Comparison of ENCODE assay signal across 10 cellular contexts in the genomic region with DNA sequence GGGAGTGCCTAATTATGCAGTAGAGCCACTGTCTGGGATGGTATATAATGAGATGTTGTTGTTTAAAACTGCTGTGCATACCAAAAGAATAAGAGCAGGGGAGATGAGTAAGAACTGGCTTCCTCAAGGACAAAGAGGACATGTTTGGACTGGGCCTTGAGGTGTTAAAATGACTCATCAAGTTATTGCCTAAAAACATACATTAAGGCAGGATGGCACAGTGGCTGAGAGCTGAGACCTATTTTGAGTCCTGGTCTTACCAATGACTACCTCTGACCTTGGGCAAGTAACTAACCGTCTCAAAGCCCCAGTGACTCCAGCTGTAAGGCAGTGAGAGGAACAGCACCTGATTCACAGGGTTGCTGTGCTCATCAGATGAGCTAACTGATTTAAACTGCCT.
DNase-seq lines count a peak whose midpoint lies in the region; ATAC-seq, FAIRE-seq and TF ChIP-seq lines count a peak whose summit lies in the region.
"Had no signal": no experiment of that assay in that cellular context is flagged by ENCODE, and none has a peak within 500 bp of the region (broad histone marks: within the 10 kb centered on the region; RNA-seq: fewer than 3 reads in every experiment).

No MANE protein-coding gene starts in this region.

- no peaks in the 10 kb centered on the region for H3K36me3 ChIP-seq in Karpas-422 (ENCODE audit: insufficient read depth, low read length)

- H3K9ac ChIP-seq in Karpas-422 (ENCODE audit: low read length), result no peak overlapping the region

- FAIRE-seq in GM12891 (lab: Jason Lieb, UNC), result peak; percentile 76

- H3K9me3 ChIP-seq in Karpas-422 (ENCODE audit: low read length), result no peaks in the 10 kb centered on the region

- no peaks in the 10 kb centered on the region for H3K9me3 Mint-ChIP-seq in activated naive CD8-positive, alpha-beta T cell treated with anti-CD3 and anti-CD28 coated beads, Interleukin-2, amount 50 U/mL, for 24 hours

- no peaks in the 10 kb centered on the region for H3K27me3 Mint-ChIP-seq in activated naive CD8-positive, alpha-beta T cell treated with anti-CD3 and anti-CD28 coated beads, Interleukin-2, amount 50 U/mL, for 24 hours

- no peaks in the 10 kb centered on the region for H3K36me3 Mint-ChIP-seq in activated naive CD8-positive, alpha-beta T cell treated with anti-CD3 and anti-CD28 coated beads, Interleukin-2, amount 50 U/mL, for 24 hours (ENCODE audit: low read depth)

- no peaks in the 10 kb centered on the region for H3K4me1 ChIP-seq in Karpas-422 (ENCODE audit: low read length)

- no peaks in the 10 kb centered on the region for H3K9me2 ChIP-seq in Karpas-422 (replicated peaks; ENCODE audit: insufficient read depth, low read length)

- ATAC-seq in GM19395 (IDR thresholded peaks at IDR 0.05; ENCODE audit: unreplicated experiment) (peak; percentile 95), HG02943 (IDR thresholded peaks at IDR 0.05; ENCODE audit: low read depth, unreplicated experiment) (peak; percentile 87)
- no peak for ATAC-seq in activated naive CD8-positive, alpha-beta T cell treated with anti-CD3 and anti-CD28 coated beads, Interleukin-2, amount 50 U/mL, for 24 hours

- H3K27me3 ChIP-seq in Karpas-422 (ENCODE audit: low read length), result no peaks in the 10 kb centered on the region

- no peaks in the 10 kb centered on the region for H4K20me1 ChIP-seq in Karpas-422 (ENCODE audit: insufficient read depth, low read depth, low read length)

- H3K4me3 Mint-ChIP-seq in activated naive CD8-positive, alpha-beta T cell treated with anti-CD3 and anti-CD28 coated beads, Interleukin-2, amount 50 U/mL, for 24 hours, result no peak overlapping the region

- DNase-seq in GM12891 (ENCODE audit: insufficient read length, low spot score) (no peak), RKO (ENCODE audit: low spot score) (peak; percentile 31), NCI-H146 (lab: John Stamatoyannopoulos, UW) (no peak), Karpas-422 (no peak)
- DNase-seq in activated naive CD8-positive, alpha-beta T cell treated with anti-CD3 and anti-CD28 coated beads, Interleukin-2, amount 50 U/mL, for 24 hours, result no peak
- DNase-seq in activated CD4-positive, alpha-beta T cell treated with anti-CD3 and anti-CD28 coated beads for 48 hours, result no peak
- DNase-seq: activated CD4-positive, alpha-beta T cell treated with anti-CD3 and anti-CD28 coated beads for 4 hours; central memory CD4-positive, alpha-beta T cell had no signal

- no peak overlapping the region for H3K27ac ChIP-seq in Karpas-422 (ENCODE audit: low read length)

- no peak overlapping the region for H2AFZ ChIP-seq in Karpas-422 (ENCODE audit: low read length)

- no peak overlapping the region for H3K4me2 ChIP-seq in Karpas-422 (ENCODE audit: low read depth, low read length, poor library complexity, severe bottlenecking)

- no peak overlapping the region for H3K4me3 ChIP-seq in Karpas-422 (ENCODE audit: low read length)

- H3K4me1 Mint-ChIP-seq in activated naive CD8-positive, alpha-beta T cell treated with anti-CD3 and anti-CD28 coated beads, Interleukin-2, amount 50 U/mL, for 24 hours, result no peaks in the 10 kb centered on the region

- no peak for TF ChIP-seq POLR2A in GM12891 (IDR thresholded peaks at IDR 0.05; ENCODE audit: low read depth, low read length)

- H3K27ac Mint-ChIP-seq in activated naive CD8-positive, alpha-beta T cell treated with anti-CD3 and anti-CD28 coated beads, Interleukin-2, amount 50 U/mL, for 24 hours, result no peak overlapping the region

- H3K79me2 ChIP-seq in Karpas-422 (ENCODE audit: low read length), result no peaks in the 10 kb centered on the region

TF ChIP-seq in GM12891, 5 proteins besides CTCF, POLR2A, EP300 and RAD21:
- TF ChIP-seq TAF1 (IDR thresholded peaks at IDR 0.05; ENCODE audit: low read depth, low read length) (no peak), SPI1 (IDR thresholded peaks at IDR 0.05; ENCODE audit: low read depth, low read length) (no peak; the same call in 1 of the 2 replicates), POLR2AphosphoS5 (IDR thresholded peaks at IDR 0.05; ENCODE audit: low read depth, low read length) (no peak), POU2F2 (IDR thresholded peaks at IDR 0.05; ENCODE audit: low read depth, low read length) (no peak), PAX5 (IDR thresholded peaks at IDR 0.05; ENCODE audit: insufficient read depth, low read length, severe bottlenecking) (no peak)
